ENCODE assay signal across 9 cellular contexts in genomic region chr6:33375143-33375649, GRCh38. TPM values are rescaled to one million over a fixed set of nuclear protein-coding genes. Genes with fewer than 3 reads are reported as not detected.
DNase-seq lines count a peak whose midpoint lies in the region; ATAC-seq lines count a peak whose summit lies in the region.
"Had no signal": no experiment of that assay in that cellular context is flagged by ENCODE, and none has a peak within 500 bp of the region (broad histone marks: within the 10 kb centered on the region; RNA-seq: fewer than 3 reads in every experiment).

No MANE protein-coding gene starts in this region.

- peak overlapping the region; percentile 54 for H3K27ac Mint-ChIP-seq in activated T-helper 17 cell treated with anti-CD3 and anti-CD28 coated beads, Interleukin-2, amount 50 U/mL, for 72 hours
- H3K27ac Mint-ChIP-seq: activated naive CD8-positive, alpha-beta T cell had no signal

- no peaks in the 10 kb centered on the region for H3K36me3 ChIP-seq in stomach smooth muscle (ENCODE audit: control insufficient read depth in 2 of 2, insufficient read depth in 2 of 2, low read length in 2 of 2)
- no peaks in the 10 kb centered on the region for H3K36me3 ChIP-seq in mesendoderm (ENCODE audit: control insufficient read depth, insufficient read depth, low read length)

- peak overlapping the region; percentile 58 for H3K27ac ChIP-seq in right cardiac atrium (ENCODE audit: low read length)
- peak overlapping the region; percentile 62 for H3K27ac ChIP-seq in stomach smooth muscle (ENCODE audit: low read length)
- H3K27ac ChIP-seq in mesendoderm (ENCODE audit: low read depth, low read length) = no peak overlapping the region

- peaks cover 4% of the 10 kb centered on the region for H3K4me1 Mint-ChIP-seq in activated T-helper 17 cell treated with anti-CD3 and anti-CD28 coated beads, Interleukin-2, amount 50 U/mL, for 72 hours

- H3K27me3 ChIP-seq in right cardiac atrium (ENCODE audit: control insufficient read depth, insufficient read depth) (no peaks in the 10 kb centered on the region), stomach smooth muscle (ENCODE audit: control insufficient read depth in 1 of 2, insufficient read depth in 2 of 2, low read length in 2 of 2) (no peaks in the 10 kb centered on the region), mesendoderm (ENCODE audit: insufficient read depth, low read length, poor library complexity) (no peaks in the 10 kb centered on the region)

- H3K27me3 Mint-ChIP-seq in activated T-helper 17 cell treated with anti-CD3 and anti-CD28 coated beads, Interleukin-2, amount 50 U/mL, for 72 hours = no peaks in the 10 kb centered on the region
- H3K27me3 Mint-ChIP-seq: activated naive CD8-positive, alpha-beta T cell had no signal

- no peak overlapping the region for H2BK120ac ChIP-seq in mesendoderm (ENCODE audit: low read depth, low read length)

- no peak overlapping the region for H4K8ac ChIP-seq in mesendoderm (ENCODE audit: low read depth, low read length)

- H3K4me1 ChIP-seq in right cardiac atrium (ENCODE audit: control insufficient read depth, insufficient read depth, low read length) (no peaks in the 10 kb centered on the region), stomach smooth muscle (ENCODE audit: control insufficient read depth, insufficient read depth, low read length) (peaks cover 22% of the 10 kb centered on the region), mesendoderm (ENCODE audit: control insufficient read depth, low read depth, low read length) (peaks cover 7% of the 10 kb centered on the region)

- no peak overlapping the region for H4K5ac ChIP-seq in mesendoderm (ENCODE audit: low read length)

- H3K23ac ChIP-seq in mesendoderm (ENCODE audit: low read length) = no peak overlapping the region

- no peak overlapping the region for H3K4me3 ChIP-seq in right cardiac atrium (ENCODE audit: low read length)
- peak overlapping the region in 1 of 2 donors; percentile 49 for H3K4me3 ChIP-seq in stomach smooth muscle (ENCODE audit: low read length in 2 of 2)
- no peak overlapping the region for H3K4me3 ChIP-seq in mesendoderm (ENCODE audit: low read length)

- H3K79me1 ChIP-seq in mesendoderm (ENCODE audit: low read length) = no peaks in the 10 kb centered on the region

- H3K79me2 ChIP-seq in mesendoderm (ENCODE audit: control insufficient read depth, insufficient read depth, low read length) = no peaks in the 10 kb centered on the region

- DNase-seq in HT1080 (ENCODE audit: low read depth) (peak; percentile 61), right cardiac atrium (peak; percentile 76 to 86 (median 78)), GDM1 (lab: John Stamatoyannopoulos, UW) (no peak), mesendoderm (no peak)
- no peak for DNase-seq in activated CD4-positive, alpha-beta T cell treated with anti-CD3 and anti-CD28 coated beads for 48 hours
- DNase-seq in activated CD8-positive, alpha-beta memory T cell treated with anti-CD3 and anti-CD28 coated beads, Interleukin-2, amount 50 U/mL, for 4 hours = no peak

- H2BK15ac ChIP-seq in mesendoderm (replicated peaks; ENCODE audit: low read depth) = no peak overlapping the region

- no peak overlapping the region for H3K4me2 ChIP-seq in mesendoderm (ENCODE audit: low read length)

- H3K9me3 Mint-ChIP-seq in activated T-helper 17 cell treated with anti-CD3 and anti-CD28 coated beads, Interleukin-2, amount 50 U/mL, for 72 hours = no peaks in the 10 kb centered on the region

- no peaks in the 10 kb centered on the region for H3K36me3 Mint-ChIP-seq in activated T-helper 17 cell treated with anti-CD3 and anti-CD28 coated beads, Interleukin-2, amount 50 U/mL, for 72 hours (ENCODE audit: low read depth)
- H3K36me3 Mint-ChIP-seq: activated naive CD8-positive, alpha-beta T cell had no signal

- H2AK5ac ChIP-seq in mesendoderm (ENCODE audit: low read length) = no peak overlapping the region

- no peak overlapping the region for H3K4me3 Mint-ChIP-seq in activated T-helper 17 cell treated with anti-CD3 and anti-CD28 coated beads, Interleukin-2, amount 50 U/mL, for 72 hours
- H3K4me3 Mint-ChIP-seq: activated naive CD8-positive, alpha-beta T cell had no signal

- H3K56ac ChIP-seq in mesendoderm (ENCODE audit: low read length) = no peak overlapping the region

- 19% methylated on average over 9 of the region's 9 CpGs for WGBS in right cardiac atrium
- no CpG with 5 or more reads among the region's 9 CpGs for WGBS in mesendoderm (ENCODE audit: extremely low coverage, insufficient coverage, low lambda C conversion rate)

- intact Hi-C loops in right cardiac atrium (cut with DNase I) = no loop called here

- H3K9me3 ChIP-seq in right cardiac atrium (ENCODE audit: control insufficient read depth, low read length) (no peaks in the 10 kb centered on the region), stomach smooth muscle (ENCODE audit: control insufficient read depth in 2 of 2, low read length in 2 of 2) (no peaks in the 10 kb centered on the region)

- no peak overlapping the region for H3K18ac ChIP-seq in mesendoderm (ENCODE audit: low read length)

- no peak overlapping the region for H2BK5ac ChIP-seq in mesendoderm (ENCODE audit: low read length)

- H3K4ac ChIP-seq in mesendoderm (ENCODE audit: low read depth, low read length) = no peak overlapping the region

- H3K9ac ChIP-seq in stomach smooth muscle (ENCODE audit: low read length in 2 of 2) (peak overlapping the region; percentile 21 to 44), mesendoderm (ENCODE audit: low read length) (no peak overlapping the region)

- peak; percentile 24 for ATAC-seq in activated T-helper 17 cell treated with anti-CD3 and anti-CD28 coated beads, Interleukin-2, amount 50 U/mL, for 72 hours (replicated peaks)
- peak; percentile 93 to 94 for ATAC-seq in right cardiac atrium

RNA-seq across cellular contexts. Expression of gene KIFC1, which starts 16.4 kb away (rescaled TPM):
- 80.5 and 105 TPM in 2 replicates for total RNA-seq in HT1080 (2014; rRNA removed; shearing (Covaris generic))
- polyA plus RNA-seq in HT1080 (2015; cell fraction: cytosol; rRNA removed) = 43.6 and 54.4 TPM in 2 replicates
- 157 and 158 TPM in 2 replicates for polyA plus RNA-seq in HT1080 (2015; cell fraction: nucleus; rRNA removed)
- total RNA-seq in activated T-helper 17 cell treated with anti-CD3 and anti-CD28 coated beads, Interleukin-2, amount 50 U/mL, for 72 hours = 100 to 1,000 TPM; 101 to 108 TPM
- 1 to 10 TPM in 2 of 4 donors, under 1 TPM in 1, not detected in 1; 0.62 to 1.2 (median 1.1) TPM for total RNA-seq in right cardiac atrium
- 0.16 TPM for polyA plus RNA-seq in right cardiac atrium
- 44.8 TPM for polyA plus RNA-seq in mesendoderm (2013, experiment 1 of 2)
- polyA plus RNA-seq in mesendoderm (2013, experiment 2 of 2) = 46.4 TPM

RNA-seq across cellular contexts. Expression of gene PHF1, which starts 35.6 kb away (rescaled TPM):
- total RNA-seq in HT1080 (2014; rRNA removed; shearing (Covaris generic)) = 27.0 and 30.8 TPM in 2 replicates
- polyA plus RNA-seq in HT1080 (2015; cell fraction: cytosol; rRNA removed) = 30.8 and 36.3 TPM in 2 replicates
- 104 and 109 TPM in 2 replicates for polyA plus RNA-seq in HT1080 (2015; cell fraction: nucleus; rRNA removed)
- total RNA-seq in activated T-helper 17 cell treated with anti-CD3 and anti-CD28 coated beads, Interleukin-2, amount 50 U/mL, for 72 hours = 100 to 1,000 TPM in 1 of 2 donors, 10 to 100 TPM in 1; 27.2 to 133 TPM
- 10 to 100 TPM; 55.5 to 70.6 (median 65.4) TPM for total RNA-seq in right cardiac atrium
- polyA plus RNA-seq in right cardiac atrium = 76.4 TPM
- 22.8 TPM for polyA plus RNA-seq in mesendoderm (2013, experiment 1 of 2)
- 22.2 TPM for polyA plus RNA-seq in mesendoderm (2013, experiment 2 of 2)

RNA-seq across cellular contexts. Expression of gene CUTA, which starts 42.7 kb away (rescaled TPM):
- total RNA-seq in HT1080 (2014; rRNA removed; shearing (Covaris generic)) = 266 and 270 TPM in 2 replicates
- polyA plus RNA-seq in HT1080 (2015; cell fraction: cytosol; rRNA removed) = 173 and 193 TPM in 2 replicates
- polyA plus RNA-seq in HT1080 (2015; cell fraction: nucleus; rRNA removed) = 95.1 and 106 TPM in 2 replicates
- total RNA-seq in activated T-helper 17 cell treated with anti-CD3 and anti-CD28 coated beads, Interleukin-2, amount 50 U/mL, for 72 hours = 100 to 1,000 TPM; 163 to 248 TPM
- total RNA-seq in right cardiac atrium = 100 to 1,000 TPM; 128 to 177 (median 133) TPM
- polyA plus RNA-seq in right cardiac atrium = 170 TPM
- polyA plus RNA-seq in mesendoderm (2013, experiment 1 of 2) = 227 TPM
- polyA plus RNA-seq in mesendoderm (2013, experiment 2 of 2) = 219 TPM

RNA-seq across cellular contexts. Expression of gene SYNGAP1, which starts 44.7 kb away (rescaled TPM):
- total RNA-seq in HT1080 (2014; rRNA removed; shearing (Covaris generic)) = 1.4 and 1.7 TPM in 2 replicates
- 3.1 and 3.2 TPM in 2 replicates for polyA plus RNA-seq in HT1080 (2015; cell fraction: cytosol; rRNA removed)
- polyA plus RNA-seq in HT1080 (2015; cell fraction: nucleus; rRNA removed) = 26.4 and 32.3 TPM in 2 replicates
- total RNA-seq in activated T-helper 17 cell treated with anti-CD3 and anti-CD28 coated beads, Interleukin-2, amount 50 U/mL, for 72 hours = 100 to 1,000 TPM in 1 of 2 donors, 10 to 100 TPM in 1; 43.2 to 156 TPM
- 10 to 100 TPM in 1 of 4 donors, 1 to 10 TPM in 3; 8.6 to 13.2 (median 9.0) TPM for total RNA-seq in right cardiac atrium
- polyA plus RNA-seq in right cardiac atrium = 8.0 TPM
- 42.1 TPM for polyA plus RNA-seq in mesendoderm (2013, experiment 1 of 2)
- 54.9 TPM for polyA plus RNA-seq in mesendoderm (2013, experiment 2 of 2)

RNA-seq across cellular contexts. Expression of gene DAXX, which starts 52.4 kb away (rescaled TPM):
- total RNA-seq in HT1080 (2014; rRNA removed; shearing (Covaris generic)) = 108 and 114 TPM in 2 replicates
- polyA plus RNA-seq in HT1080 (2015; cell fraction: cytosol; rRNA removed) = 74.0 and 74.1 TPM in 2 replicates
- 62.7 and 64.1 TPM in 2 replicates for polyA plus RNA-seq in HT1080 (2015; cell fraction: nucleus; rRNA removed)
- 10 to 100 TPM; 62.2 to 77.3 TPM for total RNA-seq in activated T-helper 17 cell treated with anti-CD3 and anti-CD28 coated beads, Interleukin-2, amount 50 U/mL, for 72 hours
- 10 to 100 TPM; 18.3 to 23.9 (median 20.8) TPM for total RNA-seq in right cardiac atrium
- polyA plus RNA-seq in right cardiac atrium = 17.6 TPM
- polyA plus RNA-seq in mesendoderm (2013, experiment 1 of 2) = 68.6 TPM
- polyA plus RNA-seq in mesendoderm (2013, experiment 2 of 2) = 69.9 TPM

Comparison
In these comparisons a context has a peak if more than half of its experiments do, and no peak if none do; other contexts are left out.
1. DNase-seq: peak in HT1080 (single experiment) and right cardiac atrium (3 of 3); none in activated CD4-positive, alpha-beta T cell treated with anti-CD3 and anti-CD28 coated beads for 48 hours (single experiment), activated CD8-positive, alpha-beta memory T cell treated with anti-CD3 and anti-CD28 coated beads, Interleukin-2, amount 50 U/mL, for 4 hours (single experiment), GDM1 (single experiment) and mesendoderm (single experiment).
2. RNA of gene KIFC1, which starts 16.4 kb away (total RNA-seq): 101 to 108 TPM in activated T-helper 17 cell treated with anti-CD3 and anti-CD28 coated beads, Interleukin-2, amount 50 U/mL, for 72 hours and 80.5 to 105 TPM in HT1080; 0.62 to 1.2 TPM in right cardiac atrium; every median in the first group is over 10 times any median in the second.